In the genomic region with DNA sequence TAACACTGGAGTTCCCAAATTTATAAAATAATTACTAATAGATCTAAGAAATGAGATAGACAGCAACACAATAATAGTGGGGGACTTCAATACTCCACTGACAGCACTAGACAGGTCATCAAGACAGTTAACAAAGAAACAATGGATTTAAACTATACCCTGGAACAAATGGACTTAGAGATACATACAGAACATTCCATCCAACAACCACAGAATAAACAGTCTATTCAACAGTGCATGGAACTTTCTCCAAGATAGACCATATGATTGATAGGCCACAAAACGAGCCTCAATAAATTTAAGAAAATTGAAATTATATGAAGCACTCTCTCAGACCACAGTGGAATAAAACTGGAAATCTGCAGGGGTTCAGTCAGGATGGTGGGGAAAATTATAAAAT, we compare ENCODE assay signal across 4 cellular contexts.
A peak's percentile ranks its signal among the peaks of the same experiment; 100 is the strongest.
DNase-seq lines count a peak whose midpoint lies in the region.
"Not testable (repeated sequence)": the region's sequence is repeated elsewhere in the genome, so short reads cannot be mapped to it uniquely, and the experiment has no call there.

No MANE protein-coding gene starts in this region.

- not testable (repeated sequence) for H2BK15ac ChIP-seq in mesenchymal stem cell (ENCODE audit: low read depth, poor library complexity, severe bottlenecking)

- H2BK120ac ChIP-seq in mesenchymal stem cell (ENCODE audit: low read depth, low read length): not testable (repeated sequence)

- H3K14ac ChIP-seq in mesenchymal stem cell (ENCODE audit: low read length in 2 of 2): not testable (repeated sequence)

- DNase-seq in SJSA1 (ENCODE audit: low read depth in 1 of 2, low spot score in 2 of 2) (peak in 1 of 2 experiments; percentile 18), amniotic epithelial cell (ENCODE audit: low read depth) (peak; percentile 53), foreskin melanocyte (peak; percentile 13), mesenchymal stem cell (peak; percentile 9)

- H3K4me1 ChIP-seq in SJSA1 (replicated peaks): peaks cover 50% of the 10 kb centered on the region
- H3K4me1 ChIP-seq in mesenchymal stem cell (ENCODE audit: control insufficient read depth, insufficient read depth, low read depth, low read length): not testable (repeated sequence)

- not testable (repeated sequence) for H3K79me1 ChIP-seq in mesenchymal stem cell (replicated peaks; ENCODE audit: low read length, poor library complexity, severe bottlenecking)

- not testable (repeated sequence) for H3K4me3 ChIP-seq in SJSA1; mesenchymal stem cell (ENCODE audit: insufficient read depth in 1 of 2, low read depth in 1 of 2, low read length in 2 of 2)

- peak overlapping the region; percentile 35 for H3K27ac ChIP-seq in SJSA1
- not testable (repeated sequence) for H3K27ac ChIP-seq in mesenchymal stem cell (ENCODE audit: low read length, poor library complexity, severe bottlenecking)

- H2AK5ac ChIP-seq in mesenchymal stem cell (ENCODE audit: low read length, severe bottlenecking): not testable (repeated sequence)

- H2AFZ ChIP-seq in mesenchymal stem cell (ENCODE audit: low read depth, low read length): not testable (repeated sequence)

- H4K8ac ChIP-seq in mesenchymal stem cell (ENCODE audit: low read length): not testable (repeated sequence)

- H3K23ac ChIP-seq in mesenchymal stem cell (ENCODE audit: low read length in 2 of 2): not testable (repeated sequence)

- not testable (repeated sequence) for H3K18ac ChIP-seq in mesenchymal stem cell (ENCODE audit: low read depth in 1 of 2, low read length in 2 of 2)

- H4K91ac ChIP-seq in mesenchymal stem cell (ENCODE audit: low read length): not testable (repeated sequence)

- H3K9me3 ChIP-seq in SJSA1 (replicated peaks); mesenchymal stem cell (ENCODE audit: control insufficient read depth, low read length): not testable (repeated sequence)

- not testable (repeated sequence) for H3K9ac ChIP-seq in mesenchymal stem cell (ENCODE audit: low read length)

- not testable (repeated sequence) for H3K27me3 ChIP-seq in SJSA1 (replicated peaks); mesenchymal stem cell (ENCODE audit: control insufficient read depth in 1 of 2, insufficient read depth in 1 of 2, low read length in 2 of 2)

- no CpG with 5 or more reads among the region's 1 CpG for WGBS in mesenchymal stem cell

- not testable (repeated sequence) for H3K4ac ChIP-seq in mesenchymal stem cell (ENCODE audit: low read depth in 1 of 2, low read length in 2 of 2)

- not testable (repeated sequence) for H3K36me3 ChIP-seq in SJSA1
- peaks cover 2 to 21% of the 10 kb centered on the region in 2 experiments for H3K36me3 ChIP-seq in mesenchymal stem cell (ENCODE audit: control insufficient read depth in 1 of 2, insufficient read depth in 2 of 2, low read depth in 1 of 2, low read length in 2 of 2)

- not testable (repeated sequence) for H2BK5ac ChIP-seq in mesenchymal stem cell (ENCODE audit: low read depth, low read length, poor library complexity, severe bottlenecking)

- not testable (repeated sequence) for H3K4me2 ChIP-seq in mesenchymal stem cell (ENCODE audit: low read length, poor library complexity, severe bottlenecking)

- H2BK12ac ChIP-seq in mesenchymal stem cell (ENCODE audit: low read length in 2 of 2): not testable (repeated sequence)
